In genomic region chr20:11917663-11918062, GRCh38 we compare ENCODE assay signal across 8 cellular contexts. TPM values are rescaled to one million over a fixed set of nuclear protein-coding genes. Genes with fewer than 3 reads are reported as not detected.
DNase-seq lines count a peak whose midpoint lies in the region; ATAC-seq and TF ChIP-seq lines count a peak whose summit lies in the region.

TSS of gene BTBD3 (plus strand) at chr20:11917893. CDS start at chr20:11918276, 383 bp downstream.

- H3K27me3 Mint-ChIP-seq in activated B cell treated with CpG ODN at 0.5 μM for 24 hours: no peaks in the 10 kb centered on the region

- ATAC-seq in GM19463 (IDR thresholded peaks at IDR 0.05; ENCODE audit: unreplicated experiment) (peak; percentile 86), activated B cell treated with CpG ODN at 0.5 μM for 24 hours (ENCODE audit: low read depth) (peak; percentile 37), Right ventricle myocardium superior (ENCODE audit: poor library complexity) (peak; percentile 93), GM21360 (IDR thresholded peaks at IDR 0.05; ENCODE audit: unreplicated experiment) (no peak)

- CTCF ChIA-PET in activated B cell treated with CpG ODN at 0.5 μM for 24 hours (lab: Charles Lee): no interaction called here

- TF ChIP-seq CTCF in activated B cell treated with CpG ODN at 0.5 μM for 24 hours (IDR thresholded peaks at IDR 0.05): no peak

- DNase-seq in AG08396 (ENCODE audit: low spot score): peak; percentile 73
- DNase-seq in NCI-H1105 treated with DMSO at 0.1 percent for 48 hours (lab: John Stamatoyannopoulos, UW): peak; percentile 89
- no peak for DNase-seq in activated B cell treated with CpG ODN at 0.5 μM for 24 hours
- peak; percentile 62 for DNase-seq in Right ventricle myocardium superior
- no peak for DNase-seq in posterior vena cava (ENCODE audit: low spot score)
- no peak for DNase-seq in islet precursor cell

- H3K4me1 Mint-ChIP-seq in activated B cell treated with CpG ODN at 0.5 μM for 24 hours: peaks cover 12% of the 10 kb centered on the region

- H3K9me3 Mint-ChIP-seq in activated B cell treated with CpG ODN at 0.5 μM for 24 hours: no peaks in the 10 kb centered on the region

- no peak within 1 kb of the TSS for H3K27ac Mint-ChIP-seq in activated B cell treated with CpG ODN at 0.5 μM for 24 hours

- H3K4me3 Mint-ChIP-seq in activated B cell treated with CpG ODN at 0.5 μM for 24 hours: peak within 1 kb of the TSS; percentile 70

- intact Hi-C loops in activated B cell treated with CpG ODN at 0.5 μM for 24 hours (cut with micrococcal nuclease) (loop anchor here (10.0 kb wide), 1 partner anchor 287 kb away; no protein-coding TSS in a partner anchor), Right ventricle myocardium superior (cut with DNase I) (no loop called here), posterior vena cava (cut with DNase I) (no loop called here)

- POLR2A ChIA-PET in activated B cell treated with CpG ODN at 0.5 μM for 24 hours (lab: Charles Lee): no interaction called here

- no peaks in the 10 kb centered on the region for H3K36me3 Mint-ChIP-seq in activated B cell treated with CpG ODN at 0.5 μM for 24 hours (ENCODE audit: low read depth)

RNA-seq across cellular contexts. Expression of gene BTBD3, which starts in this region (rescaled TPM):
- total RNA-seq in activated B cell treated with CpG ODN at 0.5 μM for 24 hours (1.5 and 1.6 TPM in 2 replicates), Right ventricle myocardium superior (28.4 TPM), posterior vena cava (10 to 100 TPM; 18.4 to 24.8 TPM)

Comparison
In these comparisons a context has a peak if more than half of its experiments do, and no peak if none do; other contexts are left out.
1. DNase-seq: peak in AG08396 (single experiment), NCI-H1105 treated with DMSO at 0.1 percent for 48 hours (single experiment) and Right ventricle myocardium superior (single experiment); none in activated B cell treated with CpG ODN at 0.5 μM for 24 hours (single experiment), posterior vena cava (single experiment) and islet precursor cell (single experiment).